25 cellular contexts compared by ENCODE assay signal in genomic region chr3:61606196-61606595, GRCh38.
"Had no signal": no experiment of that assay in that cellular context is flagged by ENCODE, and none has a peak within 500 bp of the region (broad histone marks: within the 10 kb centered on the region; RNA-seq: fewer than 3 reads in every experiment).

No MANE protein-coding gene starts in this region.

- H3K4me3 Mint-ChIP-seq: dendritic cell treated with granulocyte-macrophage colony-stimulating factor and Interleukin-4, amounts not matched to agents 40 ng/mL and 50 ng/mL, for 4 days; effector memory CD8-positive, alpha-beta T cell; endodermal cell had no signal

- H3K27me3 ChIP-seq: colonic mucosa, dorsolateral prefrontal cortex, esophagus muscularis mucosa, esophagus squamous epithelium, foreskin keratinocyte, gastrocnemius medialis, gastroesophageal sphincter, heart left ventricle, heart right ventricle had no signal

- H3K27ac ChIP-seq: colonic mucosa, coronary artery, dorsolateral prefrontal cortex, epithelial cell of prostate, esophagus muscularis mucosa, esophagus squamous epithelium, foreskin keratinocyte, gastrocnemius medialis, gastroesophageal sphincter, heart left ventricle, heart right ventricle had no signal

- H3K27me3 Mint-ChIP-seq: dendritic cell treated with granulocyte-macrophage colony-stimulating factor and Interleukin-4, amounts not matched to agents 40 ng/mL and 50 ng/mL, for 4 days; effector memory CD8-positive, alpha-beta T cell had no signal

- ATAC-seq: effector memory CD8-positive, alpha-beta T cell; esophagus mucosa; foreskin keratinocyte; gastrocnemius medialis; gastroesophageal sphincter; heart left ventricle; heart right ventricle had no signal

- H3K4me3 ChIP-seq: colonic mucosa, coronary artery, dorsolateral prefrontal cortex, esophagus muscularis mucosa, esophagus squamous epithelium, gastrocnemius medialis, gastroesophageal sphincter, heart left ventricle, heart right ventricle had no signal

- H3K4me1 ChIP-seq: colonic mucosa, foreskin keratinocyte had no signal

- H3K36me3 ChIP-seq: colonic mucosa, esophagus squamous epithelium, gastrocnemius medialis had no signal

- H3K9me3 Mint-ChIP-seq: dendritic cell treated with granulocyte-macrophage colony-stimulating factor and Interleukin-4, amounts not matched to agents 40 ng/mL and 50 ng/mL, for 4 days; effector memory CD8-positive, alpha-beta T cell had no signal

- H3K27ac Mint-ChIP-seq: dendritic cell treated with granulocyte-macrophage colony-stimulating factor and Interleukin-4, amounts not matched to agents 40 ng/mL and 50 ng/mL, for 4 days; effector memory CD8-positive, alpha-beta T cell; endodermal cell had no signal

- DNase-seq: colonic mucosa; cortex of kidney; dermis blood vessel endothelial cell; dorsolateral prefrontal cortex; effector CD4-positive, alpha-beta T cell; effector CD8-positive, alpha-beta T cell; effector memory CD4-positive, alpha-beta T cell; effector memory CD8-positive, alpha-beta T cell; endodermal cell; erythroblast; esophagus squamous epithelium; foreskin fibroblast; foreskin keratinocyte; foreskin melanocyte; gastrocnemius medialis; glutamatergic neuron; head of caudate nucleus; heart left ventricle; heart right ventricle had no signal

- H3K9me3 ChIP-seq: colonic mucosa, esophagus muscularis mucosa, esophagus squamous epithelium, gastrocnemius medialis, gastroesophageal sphincter had no signal
